22 cellular contexts compared by ENCODE assay signal in the genomic region with DNA sequence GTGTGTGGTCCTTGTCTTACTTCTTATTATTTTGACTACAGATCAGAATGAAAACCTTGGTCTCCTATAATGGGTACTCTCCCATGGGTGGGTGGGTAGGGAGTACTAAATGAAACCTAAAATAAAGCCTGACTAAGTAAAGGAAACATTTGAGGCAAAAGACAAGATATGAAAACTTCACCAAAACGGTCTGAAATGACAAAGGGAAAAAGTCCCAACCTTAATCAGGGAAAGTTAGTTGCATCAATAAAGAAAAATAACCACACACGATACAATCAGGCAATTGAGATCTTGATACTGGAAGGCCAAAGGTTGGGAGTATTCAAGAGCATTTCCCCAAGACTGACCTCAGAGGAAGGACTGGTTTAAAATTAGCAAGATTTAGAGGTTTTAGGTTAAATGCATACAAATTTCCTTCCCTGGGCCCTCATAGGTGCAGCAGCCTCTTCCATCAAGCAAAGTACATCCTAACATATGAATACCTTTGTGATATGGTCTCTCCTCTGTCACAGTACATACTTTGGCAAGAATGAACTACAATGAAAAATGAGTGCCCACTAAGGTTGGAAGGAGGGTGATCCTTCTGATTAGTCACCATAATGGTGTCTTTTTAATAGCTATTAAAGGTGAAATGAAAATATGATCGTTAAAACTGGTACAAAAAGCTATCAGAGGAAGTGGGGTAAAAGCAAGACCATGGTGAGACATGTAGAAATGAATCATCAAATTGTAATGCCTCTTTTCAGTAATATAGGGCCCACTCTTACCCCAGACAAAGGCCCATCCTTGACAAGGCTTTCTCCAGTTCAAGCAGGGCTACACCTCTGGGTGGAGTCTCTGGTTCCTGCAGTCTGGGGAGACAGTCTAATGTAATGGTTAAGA. TPM values are rescaled to one million over a fixed set of nuclear protein-coding genes. Genes with fewer than 3 reads are reported as not detected.
A peak's percentile ranks its signal among the peaks of the same experiment; 100 is the strongest.
DNase-seq lines count a peak whose midpoint lies in the region; ATAC-seq and TF ChIP-seq lines count a peak whose summit lies in the region.
"Had no signal": no experiment of that assay in that cellular context is flagged by ENCODE, and none has a peak within 500 bp of the region (broad histone marks: within the 10 kb centered on the region; RNA-seq: fewer than 3 reads in every experiment).

No MANE protein-coding gene starts in this region.

- H3K4me1 Mint-ChIP-seq in natural killer cell treated with Interleukin-12 subunit alpha and Interleukin-12 subunit beta and Interleukin-15 and Interleukin-18, amount 100 ng/mL, for 72 hours (ENCODE audit: low read depth in 2 of 2): peaks cover 39 to 44% of the 10 kb centered on the region in 2 donors
- peaks cover 10 to 22% of the 10 kb centered on the region in 2 donors for H3K4me1 Mint-ChIP-seq in natural killer cell
- peaks cover 17% of the 10 kb centered on the region for H3K4me1 Mint-ChIP-seq in activated naive CD8-positive, alpha-beta T cell treated with anti-CD3 and anti-CD28 coated beads for 36 hours

- ATAC-seq in natural killer cell treated with Interleukin-12 subunit alpha and Interleukin-12 subunit beta and Interleukin-15 and Interleukin-18, amount 100 ng/mL, for 72 hours: peak; percentile 74 to 87
- ATAC-seq in natural killer cell (no peak), GM21390 (IDR thresholded peaks at IDR 0.05; ENCODE audit: unreplicated experiment) (peak; percentile 38), GM21737 (IDR thresholded peaks at IDR 0.05; ENCODE audit: unreplicated experiment) (no peak)

- peaks cover 3% of the 10 kb centered on the region for H3K9me3 Mint-ChIP-seq in natural killer cell treated with Interleukin-12 subunit alpha and Interleukin-12 subunit beta and Interleukin-15 and Interleukin-18, amount 100 ng/mL, for 72 hours
- no peaks in the 10 kb centered on the region for H3K9me3 Mint-ChIP-seq in natural killer cell
- H3K9me3 Mint-ChIP-seq in activated naive CD8-positive, alpha-beta T cell treated with anti-CD3 and anti-CD28 coated beads for 36 hours: no peaks in the 10 kb centered on the region
- H3K9me3 Mint-ChIP-seq: T-helper 1 cell treated with Interleukin-12 subunit alpha and Interleukin-12 subunit beta and Interleukin-4 antibody, amounts not matched to agents 30 μg/mL and 1 μg/mL, for 36 hours had no signal

- H3K4me3 Mint-ChIP-seq in natural killer cell treated with Interleukin-12 subunit alpha and Interleukin-12 subunit beta and Interleukin-15 and Interleukin-18, amount 100 ng/mL, for 72 hours: peak overlapping the region; percentile 23
- no peak overlapping the region for H3K4me3 Mint-ChIP-seq in natural killer cell
- H3K4me3 Mint-ChIP-seq in activated naive CD8-positive, alpha-beta T cell treated with anti-CD3 and anti-CD28 coated beads for 36 hours: no peak overlapping the region
- H3K4me3 Mint-ChIP-seq: CD14-positive monocyte; endodermal cell; T-helper 1 cell treated with Interleukin-12 subunit alpha and Interleukin-12 subunit beta and Interleukin-4 antibody, amounts not matched to agents 30 μg/mL and 1 μg/mL, for 36 hours had no signal

- no peak for DNase-seq in natural killer cell treated with Interleukin-12 subunit alpha and Interleukin-12 subunit beta and Interleukin-15 and Interleukin-18, amount 100 ng/mL, for 72 hours (ENCODE audit: low spot score)
- DNase-seq in natural killer cell (no peak), nucleus accumbens (lab: John Stamatoyannopoulos, UW) (no peak), DMS153 treated with DMSO at 0.1 percent for 48 hours (lab: John Stamatoyannopoulos, UW; ENCODE audit: unreplicated experiment) (no peak)
- no peak for DNase-seq in activated naive CD8-positive, alpha-beta T cell treated with anti-CD3 and anti-CD28 coated beads for 36 hours
- DNase-seq: activated CD4-positive, alpha-beta T cell treated with anti-CD3 and anti-CD28 coated beads, Interleukin-2, amount 50 U/mL, for 1 hour; brain microvascular endothelial cell; colonic mucosa; DMS 273 treated with DMSO at 0.1 percent for 48 hours; endodermal cell; KG1; MV-4-11; NCI-H187; NCI-H226; NCI-H82; PC-9; SIG-M5; stimulated activated CD4-positive, alpha-beta T cell treated with anti-CD3 and anti-CD28 coated beads, Interleukin-12 subunit alpha, Interleukin-12 subunit beta, amount 100 ng/mL, for 4 hours had no signal

- no peak for TF ChIP-seq CTCF in natural killer cell (IDR thresholded peaks at IDR 0.05)

- no peaks in the 10 kb centered on the region for H3K36me3 Mint-ChIP-seq in natural killer cell treated with Interleukin-12 subunit alpha and Interleukin-12 subunit beta and Interleukin-15 and Interleukin-18, amount 100 ng/mL, for 72 hours
- no peaks in the 10 kb centered on the region for H3K36me3 Mint-ChIP-seq in natural killer cell
- no peaks in the 10 kb centered on the region for H3K36me3 Mint-ChIP-seq in activated naive CD8-positive, alpha-beta T cell treated with anti-CD3 and anti-CD28 coated beads for 36 hours
- H3K36me3 Mint-ChIP-seq: CD14-positive monocyte had no signal

- no peaks in the 10 kb centered on the region for H3K27me3 Mint-ChIP-seq in natural killer cell treated with Interleukin-12 subunit alpha and Interleukin-12 subunit beta and Interleukin-15 and Interleukin-18, amount 100 ng/mL, for 72 hours
- no peaks in the 10 kb centered on the region for H3K27me3 Mint-ChIP-seq in natural killer cell (ENCODE audit: low read depth in 2 of 2)
- H3K27me3 Mint-ChIP-seq in activated naive CD8-positive, alpha-beta T cell treated with anti-CD3 and anti-CD28 coated beads for 36 hours: no peaks in the 10 kb centered on the region

- H3K27ac Mint-ChIP-seq in natural killer cell treated with Interleukin-12 subunit alpha and Interleukin-12 subunit beta and Interleukin-15 and Interleukin-18, amount 100 ng/mL, for 72 hours: peak overlapping the region in 1 of 2 donors; percentile 15
- no peak overlapping the region for H3K27ac Mint-ChIP-seq in natural killer cell
- peak overlapping the region; percentile 72 for H3K27ac Mint-ChIP-seq in activated naive CD8-positive, alpha-beta T cell treated with anti-CD3 and anti-CD28 coated beads for 36 hours
- H3K27ac Mint-ChIP-seq: CD14-positive monocyte; endodermal cell; T-helper 1 cell treated with Interleukin-12 subunit alpha and Interleukin-12 subunit beta and Interleukin-4 antibody, amounts not matched to agents 30 μg/mL and 1 μg/mL, for 36 hours had no signal

- intact Hi-C loops in natural killer cell (cut with micrococcal nuclease): no loop called here

RNA-seq across cellular contexts. Expression of a gene that starts 15.3 kb away (rescaled TPM):
- 100 to 1,000 TPM in 1 of 2 donors, 10 to 100 TPM in 1; 40.5 to 275 TPM for total RNA-seq in natural killer cell treated with Interleukin-12 subunit alpha and Interleukin-12 subunit beta and Interleukin-15 and Interleukin-18, amount 100 ng/mL, for 72 hours
- 1 to 10 TPM; 1.7 to 3.7 (median 2.9) TPM for total RNA-seq in natural killer cell
- 1 to 10 TPM; 4.1 to 5.2 TPM for total RNA-seq in activated naive CD8-positive, alpha-beta T cell treated with anti-CD3 and anti-CD28 coated beads for 36 hours

Comparison
In these comparisons a context has a peak if more than half of its experiments do, and no peak if none do; other contexts are left out.
1. ATAC-seq: peak in natural killer cell treated with Interleukin-12 subunit alpha and Interleukin-12 subunit beta and Interleukin-15 and Interleukin-18, amount 100 ng/mL, for 72 hours (2 of 2) and GM21390 (single experiment); none in natural killer cell (0 of 3) and GM21737 (single experiment).
2. RNA of a gene that starts 15.3 kb away (total RNA-seq): 40.5 to 275 TPM in natural killer cell treated with Interleukin-12 subunit alpha and Interleukin-12 subunit beta and Interleukin-15 and Interleukin-18, amount 100 ng/mL, for 72 hours; 4.1 to 5.2 TPM in activated naive CD8-positive, alpha-beta T cell treated with anti-CD3 and anti-CD28 coated beads for 36 hours and 1.7 to 3.7 TPM in natural killer cell; every median in the first group is over 4 times any median in the second.